ENCODE assay signal across 9 cellular contexts in the genomic region with DNA sequence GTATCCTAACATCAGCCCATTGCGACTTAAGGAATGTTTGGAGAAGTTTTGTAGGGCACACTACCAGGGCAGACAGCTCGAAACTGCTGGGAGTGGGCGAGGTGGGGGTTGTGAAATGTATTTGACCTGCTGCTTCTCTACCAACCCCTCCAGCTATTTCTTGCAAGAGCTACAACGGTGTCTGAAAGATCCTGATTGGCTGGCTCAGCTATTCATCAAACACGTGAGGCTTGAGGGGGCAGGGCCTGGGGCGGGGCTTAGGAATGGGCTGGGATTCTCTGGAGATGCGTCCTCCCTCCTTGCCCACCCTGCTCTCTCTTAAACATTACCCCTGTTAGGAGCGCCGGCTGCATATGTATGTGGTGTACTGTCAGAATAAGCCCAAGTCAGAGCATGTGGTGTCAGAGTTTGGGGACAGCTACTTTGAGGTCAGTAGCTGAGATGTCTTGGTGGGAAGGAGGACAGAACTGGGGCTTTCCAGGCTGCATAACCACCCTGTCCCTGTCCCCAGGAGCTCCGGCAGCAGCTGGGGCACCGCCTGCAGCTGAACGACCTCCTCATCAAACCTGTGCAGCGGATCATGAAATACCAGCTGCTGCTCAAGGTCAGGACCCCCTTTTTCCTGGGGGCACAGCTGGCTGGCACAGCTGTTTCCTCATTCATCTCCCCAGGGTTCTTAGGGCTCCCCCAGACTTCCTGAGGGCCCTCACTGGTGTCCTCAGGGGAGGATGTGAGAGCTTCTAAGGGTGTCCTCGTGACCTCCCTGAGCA. TPM values are rescaled to one million over a fixed set of nuclear protein-coding genes. Genes with fewer than 3 reads are reported as not detected.
DNase-seq lines count a peak whose midpoint lies in the region; ATAC-seq, FAIRE-seq and TF ChIP-seq lines count a peak whose summit lies in the region.
"Had no signal": no experiment of that assay in that cellular context is flagged by ENCODE, and none has a peak within 500 bp of the region (broad histone marks: within the 10 kb centered on the region; RNA-seq: fewer than 3 reads in every experiment).

No MANE protein-coding gene starts in this region.

- H3K27ac Mint-ChIP-seq in CD4-positive, alpha-beta T cell, result no peak overlapping the region

- POLR2A ChIA-PET in CD4-positive, alpha-beta T cell (lab: Charles Lee), result no interaction called here

- FAIRE-seq in urothelium cell line (lab: Jason Lieb, UNC), result no peak

- peak overlapping the region; percentile 11 for H3K4me3 Mint-ChIP-seq in CD4-positive, alpha-beta T cell

- CTCF ChIA-PET in CD4-positive, alpha-beta T cell (lab: Charles Lee), result no interaction called here

- H3K4me1 Mint-ChIP-seq in CD4-positive, alpha-beta T cell (ENCODE audit: low read depth), result peaks cover 23% of the 10 kb centered on the region

- no peaks in the 10 kb centered on the region for H3K36me3 Mint-ChIP-seq in CD4-positive, alpha-beta T cell (ENCODE audit: low read depth)

- no peaks in the 10 kb centered on the region for H3K9me3 Mint-ChIP-seq in CD4-positive, alpha-beta T cell

- intact Hi-C loops in CD4-positive, alpha-beta T cell (cut with DNase I, micrococcal nuclease), result no loop called here

- peaks cover 81% of the 10 kb centered on the region for H3K27me3 Mint-ChIP-seq in CD4-positive, alpha-beta T cell

- no peaks in the 10 kb centered on the region for H3K9me3 ChIP-seq in CD4-positive, alpha-beta T cell (ENCODE audit: control insufficient read depth, low read length)

- H3K4me3 ChIP-seq in choroid plexus epithelial cell (ENCODE audit: low read depth, low read length), result no peak overlapping the region

- TF ChIP-seq CTCF in CD4-positive, alpha-beta T cell (IDR thresholded peaks at IDR 0.05), result no peak
- TF ChIP-seq CTCF in choroid plexus epithelial cell (conservative IDR thresholded peaks at IDR 0.05; ENCODE audit: low read depth, low read length), result no peak

- DNase-seq in CD4-positive, alpha-beta T cell, result no peak
- DNase-seq in choroid plexus epithelial cell (ENCODE audit: low read depth) (peak; percentile 54), urothelium cell line (ENCODE audit: low spot score) (no peak), GOT3 (lab: John Stamatoyannopoulos, UW) (no peak)
- DNase-seq in activated CD8-positive, alpha-beta memory T cell treated with anti-CD3 and anti-CD28 coated beads, Interleukin-2, amount 50 U/mL, for 48 hours, result no peak

- H3K27ac ChIP-seq in CD4-positive, alpha-beta T cell (ENCODE audit: low read depth, low read length), result no peak overlapping the region
- H3K27ac ChIP-seq: HL-60 had no signal

- peaks cover 52% of the 10 kb centered on the region for H3K27me3 ChIP-seq in CD4-positive, alpha-beta T cell (ENCODE audit: control insufficient read depth, insufficient read depth, low read length)

- ATAC-seq in CD4-positive, alpha-beta T cell (ENCODE audit: poor library complexity), result no peak
- ATAC-seq in GM18861 (IDR thresholded peaks at IDR 0.05; ENCODE audit: unreplicated experiment) (peak; percentile 45), HG03039 (IDR thresholded peaks at IDR 0.05; ENCODE audit: unreplicated experiment) (peak; percentile 44), HG02970 (IDR thresholded peaks at IDR 0.05; ENCODE audit: low FRiP score, unreplicated experiment) (no peak)

RNA-seq across cellular contexts. Expression of gene ARHGEF25, which starts 3.1 kb away (rescaled TPM):
- total RNA-seq in CD4-positive, alpha-beta T cell, result under 1 TPM; 0.25 to 0.27 TPM

RNA-seq across cellular contexts. Expression of gene DTX3, which starts 9.7 kb away (rescaled TPM):
- 10 to 100 TPM; 28.6 to 29.4 TPM for total RNA-seq in CD4-positive, alpha-beta T cell

RNA-seq across cellular contexts. Expression of gene B4GALNT1, which starts 18.6 kb away (rescaled TPM):
- total RNA-seq in CD4-positive, alpha-beta T cell, result not detected

RNA-seq across cellular contexts. Expression of gene PIP4K2C, which starts 23.4 kb away (rescaled TPM):
- total RNA-seq in CD4-positive, alpha-beta T cell, result 10 to 100 TPM; 15.1 to 17.3 TPM

Comparison
In these comparisons a context has a peak if more than half of its experiments do, and no peak if none do; other contexts are left out.
1. ATAC-seq: peak in GM18861 (single experiment) and HG03039 (single experiment); none in CD4-positive, alpha-beta T cell (single experiment) and HG02970 (single experiment).